In the genomic region with DNA sequence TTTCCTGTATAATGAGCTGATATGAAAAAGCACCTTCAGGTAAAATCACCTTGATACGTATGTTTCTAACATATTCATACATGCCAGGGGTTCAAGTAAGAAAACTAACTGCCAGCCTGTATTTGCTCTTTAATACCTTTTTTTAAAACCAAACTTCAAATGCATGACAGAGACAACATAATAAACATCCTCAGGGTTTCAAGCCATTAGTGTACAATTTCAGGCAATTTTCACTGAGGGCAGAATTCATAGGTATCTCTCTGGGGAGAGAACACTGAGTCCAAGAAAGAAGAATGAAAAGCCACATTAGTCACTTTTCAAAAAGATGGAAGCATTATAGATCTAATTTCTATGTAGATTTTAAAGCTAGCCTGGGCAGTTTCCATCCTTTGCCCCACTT, we compare ENCODE assay signal across 10 cellular contexts. TPM values are rescaled to one million over a fixed set of nuclear protein-coding genes. Genes with fewer than 3 reads are reported as not detected.
"Had no signal": no experiment of that assay in that cellular context is flagged by ENCODE, and none has a peak within 500 bp of the region (broad histone marks: within the 10 kb centered on the region; RNA-seq: fewer than 3 reads in every experiment).

No MANE protein-coding gene starts in this region.

- H3K4me3 Mint-ChIP-seq: H9, HFFc6 had no signal

- DNase-seq: GM23248, GOT3, H7, H9, HCEC 1CT, HFFc6 had no signal

- H2AFZ ChIP-seq: GM23248 had no signal

- H3K27ac ChIP-seq: GM23248 had no signal

- H3K4me1 Mint-ChIP-seq: H9 had no signal

- H3K9ac ChIP-seq: GM23248 had no signal

- ATAC-seq: HCT116 had no signal

- H3K9me3 ChIP-seq: HAP-1 had no signal

- H3K4me1 ChIP-seq: HAP-1 had no signal

- H3K9me3 Mint-ChIP-seq: H9, HFFc6 had no signal

- H3K27ac Mint-ChIP-seq: H9, HFFc6 had no signal

- H3K36me3 ChIP-seq: HAP-1 had no signal

- H3K4me3 ChIP-seq: GM23248, HAP-1 had no signal

RNA-seq across cellular contexts. Expression of a gene that starts 26.9 kb away (rescaled TPM):
- total RNA-seq: GM23248, H1, H4, H7, H9, HFFc6 had no signal
- polyA plus RNA-seq: GM23248, H1 had no signal
